ENCODE assay signal across 36 cellular contexts in genomic region chr2:223614534-223614933, GRCh38. TPM values are rescaled to one million over a fixed set of nuclear protein-coding genes. Genes with fewer than 3 reads are reported as not detected.
"Had no signal": no experiment of that assay in that cellular context is flagged by ENCODE, and none has a peak within 500 bp of the region (broad histone marks: within the 10 kb centered on the region; RNA-seq: fewer than 3 reads in every experiment).

No MANE protein-coding gene starts in this region.

- H3K36me3 Mint-ChIP-seq: activated CD4-positive, alpha-beta memory T cell treated with anti-CD3 and anti-CD28 coated beads for 36 hours; activated naive CD4-positive, alpha-beta T cell treated with anti-CD3 and anti-CD28 coated beads, Interleukin-2, amount 10 ng/mL, durations not matched to agents 7 days and 5 days; activated naive CD4-positive, alpha-beta T cell treated with anti-CD3 and anti-CD28 coated beads, Interleukin-2, amount 50 U/mL, for 24 hours; activated naive CD8-positive, alpha-beta T cell; activated naive CD8-positive, alpha-beta T cell treated with anti-CD3 and anti-CD28 coated beads, Interleukin-2, amount 10 ng/mL, durations not matched to agents 7 days and 5 days had no signal

- H3K4me1 ChIP-seq: breast epithelium had no signal

- H3K36me3 ChIP-seq: ascending aorta, brain microvascular endothelial cell, breast epithelium had no signal

- H3K27me3 ChIP-seq: ascending aorta, brain microvascular endothelial cell, breast epithelium had no signal

- H3K27ac ChIP-seq: brain microvascular endothelial cell, breast epithelium, VCaP had no signal

- FAIRE-seq: TTC549 had no signal

- H3K4me3 ChIP-seq: ascending aorta, breast epithelium had no signal

- H3K9me3 ChIP-seq: ascending aorta, breast epithelium had no signal

- DNase-seq: activated B cell treated with CpG ODN at 0.5 μM for 24 hours; activated CD4-positive, alpha-beta memory T cell treated with anti-CD3 and anti-CD28 coated beads for 36 hours; activated CD4-positive, alpha-beta T cell treated with anti-CD3 and anti-CD28 coated beads for 4 hours; activated CD4-positive, alpha-beta T cell treated with anti-CD3 and anti-CD28 coated beads, Interleukin-2, amount 10 ng/mL, durations not matched to agents 24 days and 14 days; activated CD4-positive, alpha-beta T cell treated with anti-CD3 and anti-CD28 coated beads, Interleukin-2, amount 50 U/mL, for 1 hour; activated CD4-positive, alpha-beta T cell treated with anti-CD3 and anti-CD28 coated beads, Interleukin-2, amount 50 U/mL, for 4 hours; activated CD4-positive, CD25-positive, alpha-beta regulatory T cell treated with anti-CD3 and anti-CD28 coated beads, Interleukin-2, amount 50 U/mL, for 72 hours; activated CD8-positive, alpha-beta memory T cell treated with anti-CD3 and anti-CD28 coated beads, Interleukin-2, amount 50 U/mL, for 4 hours; activated CD8-positive, alpha-beta T cell treated with anti-CD3 and anti-CD28 coated beads for 36 hours; activated effector memory CD4-positive, alpha-beta T cell treated with Interleukin-2 at 50 U/mL for 16 hours; activated gamma-delta T cell; activated naive CD4-positive, alpha-beta T cell treated with anti-CD3 and anti-CD28 coated beads, Interleukin-2, amount 10 ng/mL, durations not matched to agents 7 days and 5 days; activated naive CD4-positive, alpha-beta T cell treated with Interleukin-2 at 50 U/mL for 16 hours; activated naive CD8-positive, alpha-beta T cell treated with anti-CD3 and anti-CD28 coated beads, Interleukin-2, amount 10 ng/mL, durations not matched to agents 7 days and 5 days; activated naive CD8-positive, alpha-beta T cell treated with anti-CD3 and anti-CD28 coated beads, Interleukin-2, amount 50 U/mL, for 24 hours; activated T-cell treated with anti-CD3 and anti-CD28 coated beads for 4 hours; activated T-cell treated with anti-CD3 and anti-CD28 coated beads, Interleukin-2, amount 50 U/mL, for 1 hour; activated T-cell treated with anti-CD3 and anti-CD28 coated beads, Interleukin-2, amount 50 U/mL, for 4 hours; activated T-cell treated with anti-CD3 and anti-CD28 coated beads, Interleukin-2, amount 50 U/mL, for 72 hours; amygdala; anterior cingulate cortex; brain microvascular endothelial cell; central memory CD4-positive, alpha-beta T cell; T-helper 2 cell; T-helper 9 cell had no signal

- H3K4me1 Mint-ChIP-seq: activated B cell treated with CpG ODN at 0.5 μM for 24 hours; activated CD4-positive, alpha-beta T cell treated with anti-CD3 and anti-CD28 coated beads, Interleukin-2, amount 10 ng/mL, durations not matched to agents 24 days and 14 days; activated naive CD4-positive, alpha-beta T cell treated with anti-CD3 and anti-CD28 coated beads, Interleukin-2, amount 10 ng/mL, durations not matched to agents 7 days and 5 days; activated naive CD4-positive, alpha-beta T cell treated with anti-CD3 and anti-CD28 coated beads, Interleukin-2, amount 50 U/mL, for 24 hours; activated naive CD8-positive, alpha-beta T cell treated with anti-CD3 and anti-CD28 coated beads, Interleukin-2, amount 10 ng/mL, durations not matched to agents 7 days and 5 days; activated naive CD8-positive, alpha-beta T cell treated with anti-CD3 and anti-CD28 coated beads, Interleukin-2, amount 50 U/mL, for 24 hours had no signal

- H3K9me3 Mint-ChIP-seq: activated B cell treated with CpG ODN at 0.5 μM for 24 hours; activated CD4-positive, alpha-beta memory T cell treated with anti-CD3 and anti-CD28 coated beads for 36 hours; activated CD4-positive, alpha-beta T cell treated with anti-CD3 and anti-CD28 coated beads, Interleukin-2, amount 10 ng/mL, durations not matched to agents 24 days and 14 days; activated CD8-positive, alpha-beta T cell treated with anti-CD3 and anti-CD28 coated beads for 36 hours; activated naive CD4-positive, alpha-beta T cell treated with anti-CD3 and anti-CD28 coated beads, Interleukin-2, amount 10 ng/mL, durations not matched to agents 7 days and 5 days; activated naive CD4-positive, alpha-beta T cell treated with anti-CD3 and anti-CD28 coated beads, Interleukin-2, amount 50 U/mL, for 24 hours; activated naive CD8-positive, alpha-beta T cell treated with anti-CD3 and anti-CD28 coated beads, Interleukin-2, amount 10 ng/mL, durations not matched to agents 7 days and 5 days; activated naive CD8-positive, alpha-beta T cell treated with anti-CD3 and anti-CD28 coated beads, Interleukin-2, amount 50 U/mL, for 24 hours; activated T-cell treated with anti-CD3 and anti-CD28 coated beads, Interleukin-2, amount 50 U/mL, for 4 hours; activated T-helper 1 cell treated with anti-CD3 and anti-CD28 coated beads, Interleukin-12 subunit alpha, Interleukin-12 subunit beta, Interleukin-2, Interleukin-4 antibody, amounts not matched to agents 30 ng/mL and 10 ng/mL and 1 ng/mL, durations not matched to agents 14 hours and 24 hours and 36 hours; activated T-helper 2 cell treated with anti-CD3 and anti-CD28 coated beads, Interferon-gamma antibody, Interleukin-2, Interleukin-4, amounts not matched to agents 10 μg/mL and 5 μg/mL and 100 μg/mL, durations not matched to agents 14 hours and 24 hours and 36 hours; T-helper 1 cell treated with Interleukin-12 subunit alpha and Interleukin-12 subunit beta and Interleukin-4 antibody, amounts not matched to agents 30 μg/mL and 1 μg/mL, for 36 hours; T-helper 2 cell treated with Interferon-gamma antibody and Interleukin-4, amounts not matched to agents 5 μg/mL and 100 μg/mL, for 36 hours had no signal

- H3K4me3 Mint-ChIP-seq: activated B cell treated with CpG ODN at 0.5 μM for 24 hours; activated CD4-positive, alpha-beta memory T cell treated with anti-CD3 and anti-CD28 coated beads for 36 hours; activated CD4-positive, alpha-beta T cell treated with anti-CD3 and anti-CD28 coated beads, Interleukin-2, amount 10 ng/mL, durations not matched to agents 24 days and 14 days; activated CD8-positive, alpha-beta T cell treated with anti-CD3 and anti-CD28 coated beads for 36 hours; activated naive CD4-positive, alpha-beta T cell treated with anti-CD3 and anti-CD28 coated beads, Interleukin-2, amount 10 ng/mL, durations not matched to agents 7 days and 5 days; activated naive CD4-positive, alpha-beta T cell treated with anti-CD3 and anti-CD28 coated beads, Interleukin-2, amount 50 U/mL, for 24 hours; activated naive CD8-positive, alpha-beta T cell; activated naive CD8-positive, alpha-beta T cell treated with anti-CD3 and anti-CD28 coated beads, Interleukin-2, amount 10 ng/mL, durations not matched to agents 7 days and 5 days; activated naive CD8-positive, alpha-beta T cell treated with anti-CD3 and anti-CD28 coated beads, Interleukin-2, amount 50 U/mL, for 24 hours; activated T-cell treated with anti-CD3 and anti-CD28 coated beads, Interleukin-2, amount 50 U/mL, for 4 hours; activated T-cell treated with anti-CD3 and anti-CD28 coated beads, Interleukin-2, amount 50 U/mL, for 72 hours; activated T-helper 1 cell treated with anti-CD3 and anti-CD28 coated beads, Interleukin-12 subunit alpha, Interleukin-12 subunit beta, Interleukin-2, Interleukin-4 antibody, amounts not matched to agents 30 ng/mL and 10 ng/mL and 1 ng/mL, durations not matched to agents 14 hours and 24 hours and 36 hours; T-helper 1 cell treated with Interleukin-12 subunit alpha and Interleukin-12 subunit beta and Interleukin-4 antibody, amounts not matched to agents 30 μg/mL and 1 μg/mL, for 36 hours; T-helper 2 cell treated with Interferon-gamma antibody and Interleukin-4, amounts not matched to agents 5 μg/mL and 100 μg/mL, for 36 hours had no signal

- ATAC-seq: activated CD8-positive, alpha-beta T cell treated with anti-CD3 and anti-CD28 coated beads for 36 hours; activated naive CD8-positive, alpha-beta T cell treated with anti-CD3 and anti-CD28 coated beads, Interleukin-2, amount 50 U/mL, for 24 hours; activated T-cell treated with anti-CD3 and anti-CD28 coated beads, Interleukin-2, amount 50 U/mL, for 4 hours; activated T-cell treated with anti-CD3 and anti-CD28 coated beads, Interleukin-2, amount 50 U/mL, for 72 hours had no signal

- H3K27ac Mint-ChIP-seq: activated B cell treated with CpG ODN at 0.5 μM for 24 hours; activated CD4-positive, alpha-beta memory T cell treated with anti-CD3 and anti-CD28 coated beads for 36 hours; activated CD4-positive, alpha-beta T cell treated with anti-CD3 and anti-CD28 coated beads, Interleukin-2, amount 10 ng/mL, durations not matched to agents 24 days and 14 days; activated CD8-positive, alpha-beta T cell treated with anti-CD3 and anti-CD28 coated beads for 36 hours; activated naive CD4-positive, alpha-beta T cell treated with anti-CD3 and anti-CD28 coated beads, Interleukin-2, amount 10 ng/mL, durations not matched to agents 7 days and 5 days; activated naive CD4-positive, alpha-beta T cell treated with anti-CD3 and anti-CD28 coated beads, Interleukin-2, amount 50 U/mL, for 24 hours; activated naive CD8-positive, alpha-beta T cell; activated naive CD8-positive, alpha-beta T cell treated with anti-CD3 and anti-CD28 coated beads, Interleukin-2, amount 10 ng/mL, durations not matched to agents 7 days and 5 days; activated naive CD8-positive, alpha-beta T cell treated with anti-CD3 and anti-CD28 coated beads, Interleukin-2, amount 50 U/mL, for 24 hours; activated T-cell treated with anti-CD3 and anti-CD28 coated beads, Interleukin-2, amount 50 U/mL, for 72 hours; activated T-helper 1 cell treated with anti-CD3 and anti-CD28 coated beads, Interleukin-12 subunit alpha, Interleukin-12 subunit beta, Interleukin-2, Interleukin-4 antibody, amounts not matched to agents 30 ng/mL and 10 ng/mL and 1 ng/mL, durations not matched to agents 14 hours and 24 hours and 36 hours; activated T-helper 2 cell treated with anti-CD3 and anti-CD28 coated beads, Interferon-gamma antibody, Interleukin-2, Interleukin-4, amounts not matched to agents 10 μg/mL and 5 μg/mL and 100 μg/mL, durations not matched to agents 14 hours and 24 hours and 36 hours; T-helper 1 cell treated with Interleukin-12 subunit alpha and Interleukin-12 subunit beta and Interleukin-4 antibody, amounts not matched to agents 30 μg/mL and 1 μg/mL, for 36 hours; T-helper 2 cell treated with Interferon-gamma antibody and Interleukin-4, amounts not matched to agents 5 μg/mL and 100 μg/mL, for 36 hours had no signal

RNA-seq across cellular contexts. Expression of gene SCG2, which starts 12.4 kb away (rescaled TPM):
- total RNA-seq: activated CD4-positive, alpha-beta memory T cell treated with anti-CD3 and anti-CD28 coated beads for 36 hours; activated CD4-positive, alpha-beta T cell treated with anti-CD3 and anti-CD28 coated beads, Interleukin-2, amount 10 ng/mL, durations not matched to agents 24 days and 14 days; activated CD8-positive, alpha-beta memory T cell treated with anti-CD3 and anti-CD28 coated beads for 36 hours; activated CD8-positive, alpha-beta T cell treated with anti-CD3 and anti-CD28 coated beads for 36 hours; activated naive CD8-positive, alpha-beta T cell treated with anti-CD3 and anti-CD28 coated beads, Interleukin-2, amount 10 ng/mL, durations not matched to agents 7 days and 5 days; activated T-cell treated with anti-CD3 and anti-CD28 coated beads, Interleukin-2, amount 50 U/mL, for 4 hours; activated T-cell treated with anti-CD3 and anti-CD28 coated beads, Interleukin-2, amount 50 U/mL, for 72 hours; activated T-helper 1 cell treated with anti-CD3 and anti-CD28 coated beads, Interleukin-12 subunit alpha, Interleukin-12 subunit beta, Interleukin-2, Interleukin-4 antibody, amounts not matched to agents 30 ng/mL and 10 ng/mL and 1 ng/mL, durations not matched to agents 14 hours and 24 hours and 36 hours; activated T-helper 2 cell treated with anti-CD3 and anti-CD28 coated beads, Interferon-gamma antibody, Interleukin-2, Interleukin-4, amounts not matched to agents 10 μg/mL and 5 μg/mL and 100 μg/mL, durations not matched to agents 14 hours and 24 hours and 36 hours had no signal
